ENCODE assay signal across 8 cellular contexts in the genomic region with DNA sequence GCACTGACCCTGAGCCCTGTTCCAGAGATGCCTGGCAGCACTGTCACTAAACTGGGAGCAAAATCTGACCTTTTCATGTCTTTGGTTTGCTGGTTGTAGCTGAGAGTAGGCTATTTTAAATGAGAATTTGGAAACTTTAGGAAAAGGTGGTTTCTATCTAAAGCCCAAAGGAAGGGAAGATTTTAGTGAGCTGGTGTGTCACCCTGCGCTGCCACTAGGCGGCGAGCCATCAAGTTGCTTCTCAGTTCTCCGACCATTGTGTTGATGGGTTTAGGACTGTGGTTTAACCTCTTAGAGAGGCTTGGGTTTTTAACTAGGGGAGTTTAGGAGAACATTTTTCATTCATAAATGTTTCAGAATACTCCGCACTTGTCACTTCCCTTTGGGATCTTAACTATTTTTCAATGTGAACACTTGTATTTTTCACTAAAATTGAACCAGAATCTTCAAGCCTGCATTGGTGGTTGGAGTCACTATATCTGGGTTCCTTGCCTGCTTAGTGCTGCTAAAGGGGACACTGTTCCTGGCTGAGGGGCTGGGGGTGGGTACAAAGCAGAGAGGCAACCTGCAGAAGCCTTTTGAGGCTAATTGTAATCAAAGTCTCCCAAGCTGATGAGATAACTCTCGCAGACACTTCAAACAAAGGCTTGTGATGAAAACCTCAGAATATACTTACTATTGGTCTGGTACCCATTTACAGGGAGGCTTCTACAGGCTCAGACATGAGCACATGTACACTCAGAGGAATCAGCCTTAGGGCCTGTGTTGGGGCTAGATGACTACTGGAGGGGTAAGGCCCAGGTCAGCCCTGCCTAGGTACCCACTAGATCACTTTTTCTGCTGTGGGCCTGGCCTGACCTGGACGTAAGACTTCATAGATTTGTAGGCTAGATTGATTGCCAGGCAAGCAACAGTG. TPM values are rescaled to one million over a fixed set of nuclear protein-coding genes. Genes with fewer than 3 reads are reported as not detected.
A peak's percentile ranks its signal among the peaks of the same experiment; 100 is the strongest.
DNase-seq lines count a peak whose midpoint lies in the region; ATAC-seq and TF ChIP-seq lines count a peak whose summit lies in the region.

No MANE protein-coding gene starts in this region.

- TF ChIP-seq CTCF in OCI-LY3 (IDR thresholded peaks at IDR 0.05; ENCODE audit: low read depth, low read length) (peak; percentile 79), gastrocnemius medialis (IDR thresholded peaks at IDR 0.05 in 4 of 5, conservative IDR thresholded peaks at IDR 0.05 in 1 of 5) (peak in 3 of 5 experiments; percentile 38 to 57 (median 38))

- in situ Hi-C loops in gastrocnemius medialis (cut with MboI; ENCODE audit: low sequenced_read_pairs in 4 of 4): no loop called here

- H3K27ac ChIP-seq in OCI-LY3 (ENCODE audit: low read length) (no peak overlapping the region), gastrocnemius medialis (peak overlapping the region; percentile 59 to 89 (median 64))

- no peak overlapping the region for H3K4me2 ChIP-seq in OCI-LY3 (ENCODE audit: low read length)

- no peak for TF ChIP-seq POLR2A in gastrocnemius medialis (IDR thresholded peaks at IDR 0.05)

- H3K9me3 ChIP-seq in OCI-LY3 (ENCODE audit: insufficient read depth, low read length) (no peaks in the 10 kb centered on the region), gastrocnemius medialis (no peaks in the 10 kb centered on the region)

- H3K4me1 ChIP-seq in OCI-LY3 (ENCODE audit: low read length) (no peaks in the 10 kb centered on the region), gastrocnemius medialis (peaks cover 43 to 67% of the 10 kb centered on the region in 2 donors)

- peaks cover 34% of the 10 kb centered on the region for H4K20me1 ChIP-seq in OCI-LY3 (ENCODE audit: insufficient read depth, low read length)

- peaks cover 76% of the 10 kb centered on the region for H3K79me2 ChIP-seq in OCI-LY3 (ENCODE audit: low read length)

- H3K27me3 ChIP-seq in OCI-LY3 (ENCODE audit: low read depth, low read length): no peaks in the 10 kb centered on the region
- H3K27me3 ChIP-seq in gastrocnemius medialis: no peaks in the 10 kb centered on the region

- intact Hi-C loops in gastrocnemius medialis (cut with DNase I; ENCODE audit: low total_unique reads): no loop called here

- no peak overlapping the region for H2AFZ ChIP-seq in OCI-LY3 (ENCODE audit: low read depth, low read length)

- H3K9ac ChIP-seq in OCI-LY3 (ENCODE audit: low read length): no peak overlapping the region

- DNase-seq in NCI-H82 (lab: John Stamatoyannopoulos, UW) (peak; percentile 49), NCI-H82 treated with DMSO at 0.1 percent for 48 hours (lab: John Stamatoyannopoulos, UW; ENCODE audit: unreplicated experiment) (no peak), gastrocnemius medialis (no peak), NCI-H1092 (lab: John Stamatoyannopoulos, UW) (no peak), NCI-H128 (lab: John Stamatoyannopoulos, UW; ENCODE audit: unreplicated experiment) (no peak), NCI-H345 (lab: John Stamatoyannopoulos, UW) (no peak)

- H3K4me3 ChIP-seq in OCI-LY3 (ENCODE audit: low read length): no peak overlapping the region
- H3K4me3 ChIP-seq in gastrocnemius medialis: no peak overlapping the region

- ATAC-seq in esophagus mucosa (peak; percentile 82), gastrocnemius medialis (no peak)

- H3K36me3 ChIP-seq in OCI-LY3 (replicated peaks; ENCODE audit: low read depth, low read length) (peaks cover 78% of the 10 kb centered on the region), gastrocnemius medialis (peaks cover 0 to 7% of the 10 kb centered on the region in 2 donors)

RNA-seq across cellular contexts. Expression of a gene that starts 16.8 kb away (rescaled TPM):
- 32.5 TPM for total RNA-seq in esophagus mucosa
- total RNA-seq in gastrocnemius medialis: 10 to 100 TPM; 57.4 to 80.3 (median 60.9) TPM

RNA-seq across cellular contexts. Expression of a gene that starts 16.8 kb away (rescaled TPM):
- total RNA-seq in esophagus mucosa (72.3 TPM), gastrocnemius medialis (10 to 100 TPM; 66.2 to 90.5 (median 74.5) TPM)

RNA-seq across cellular contexts. Expression of a gene that starts 33.3 kb away (rescaled TPM):
- total RNA-seq in esophagus mucosa (3.1 TPM), gastrocnemius medialis (10 to 100 TPM; 14.5 to 23.4 (median 20.7) TPM)
